ENCODE assay signal across 18 cellular contexts in genomic region chr4:157550028-157550427, GRCh38.
"Had no signal": no experiment of that assay in that cellular context is flagged by ENCODE, and none has a peak within 500 bp of the region (broad histone marks: within the 10 kb centered on the region; RNA-seq: fewer than 3 reads in every experiment).

No MANE protein-coding gene starts in this region.

- DNase-seq: effector CD4-positive, alpha-beta T cell; endodermal cell; erythroblast; foreskin keratinocyte; kidney; left cardiac atrium; left ventricle myocardium superior; mesendoderm; naive thymus-derived CD8-positive, alpha-beta T cell; nucleus accumbens; ovary; right cardiac atrium; small intestine; stimulated activated CD4-positive, alpha-beta T cell treated with anti-CD3 and anti-CD28 coated beads, Interleukin-12 subunit alpha, Interleukin-12 subunit beta, amount 100 ng/mL, for 4 hours; stimulated activated naive CD4-positive, alpha-beta T cell; stomach; substantia nigra; transverse colon had no signal
